8 cellular contexts compared by ENCODE assay signal in the genomic region with DNA sequence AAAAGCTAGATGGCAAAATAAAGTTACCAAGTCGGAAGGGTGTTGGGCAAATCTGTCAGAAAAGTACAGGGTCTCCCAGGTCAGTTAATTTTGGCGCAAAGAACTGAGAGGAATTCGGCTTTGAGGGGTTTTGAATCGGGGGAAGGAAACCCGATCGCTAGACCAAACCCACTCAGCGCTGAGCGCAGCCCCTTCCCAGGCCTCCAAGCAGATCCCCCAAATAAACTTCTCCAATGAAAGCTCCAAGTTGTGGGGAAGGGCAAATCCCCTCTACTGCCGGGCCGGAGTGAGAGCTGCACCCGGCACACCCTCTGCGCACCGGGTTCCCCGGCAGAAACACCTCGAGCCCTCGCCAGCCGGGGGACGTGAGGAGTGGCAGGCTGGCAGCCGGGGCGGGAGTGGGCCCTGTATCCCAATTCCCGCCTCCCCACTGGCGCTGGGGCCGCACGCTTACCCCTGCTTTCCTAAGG. TPM values are rescaled to one million over a fixed set of nuclear protein-coding genes. Genes with fewer than 3 reads are reported as not detected.
DNase-seq lines count a peak whose midpoint lies in the region; ATAC-seq and TF ChIP-seq lines count a peak whose summit lies in the region.

No MANE protein-coding gene starts in this region.

- peak overlapping the region; percentile 87 for H3K4me3 Mint-ChIP-seq in T-helper 2 cell treated with Interferon-gamma antibody and Interleukin-4, amounts not matched to agents 5 μg/mL and 100 μg/mL, for 36 hours
- peak overlapping the region; percentile 91 for H3K4me3 Mint-ChIP-seq in neural progenitor cell

- H3K27ac ChIP-seq in esophagus (ENCODE audit: low read depth in 2 of 2, low read length in 1 of 2) (peak overlapping the region in 1 of 2 donors; percentile 74), neural progenitor cell (peak overlapping the region; percentile 93)

- DNase-seq in AG08396 (ENCODE audit: low spot score) (peak; percentile 43), neural progenitor cell (ENCODE audit: low spot score) (peak; percentile 70), SIG-M5 treated with dmso at 0.1 percent for 504 hours (lab: John Stamatoyannopoulos, UW; ENCODE audit: unreplicated experiment) (no peak), HT-29 (ENCODE audit: low spot score) (no peak)
- DNase-seq in T-helper 2 cell treated with Interferon-gamma antibody and Interleukin-4, amounts not matched to agents 5 μg/mL and 100 μg/mL, for 36 hours (ENCODE audit: low spot score) = no peak

- H3K9ac ChIP-seq in neural progenitor cell = peak overlapping the region; percentile 72

- H3K9me3 ChIP-seq in esophagus (ENCODE audit: control insufficient read depth in 2 of 2, insufficient read depth in 1 of 2, low read depth in 1 of 2, low read length in 1 of 2) = no peaks in the 10 kb centered on the region
- H3K9me3 ChIP-seq in neural progenitor cell (ENCODE audit: low read depth) = no peaks in the 10 kb centered on the region

- H3K4me2 ChIP-seq in neural progenitor cell = peak overlapping the region; percentile 92

- H3K36me3 Mint-ChIP-seq in T-helper 2 cell treated with Interferon-gamma antibody and Interleukin-4, amounts not matched to agents 5 μg/mL and 100 μg/mL, for 36 hours (ENCODE audit: low read depth) = peaks cover 35% of the 10 kb centered on the region
- peaks cover 25% of the 10 kb centered on the region for H3K36me3 Mint-ChIP-seq in neural progenitor cell

- H3K27me3 ChIP-seq in esophagus (ENCODE audit: control insufficient read depth in 1 of 2, insufficient read depth in 2 of 2, low read length in 2 of 2) = no peaks in the 10 kb centered on the region
- no peaks in the 10 kb centered on the region for H3K27me3 ChIP-seq in neural progenitor cell

- H3K27ac Mint-ChIP-seq in T-helper 2 cell treated with Interferon-gamma antibody and Interleukin-4, amounts not matched to agents 5 μg/mL and 100 μg/mL, for 36 hours = peak overlapping the region; percentile 69
- peak overlapping the region; percentile 58 for H3K27ac Mint-ChIP-seq in neural progenitor cell

- H3K9me3 Mint-ChIP-seq in T-helper 2 cell treated with Interferon-gamma antibody and Interleukin-4, amounts not matched to agents 5 μg/mL and 100 μg/mL, for 36 hours = no peaks in the 10 kb centered on the region
- H3K9me3 Mint-ChIP-seq in neural progenitor cell = no peaks in the 10 kb centered on the region

- peaks cover 51% of the 10 kb centered on the region for H3K79me2 ChIP-seq in neural progenitor cell (ENCODE audit: low read depth)

- peak; percentile 2 for ATAC-seq in GM19351 (IDR thresholded peaks at IDR 0.05; ENCODE audit: unreplicated experiment)
- ATAC-seq in HG03442 (IDR thresholded peaks at IDR 0.05; ENCODE audit: unreplicated experiment) = peak; percentile 2

- no peaks in the 10 kb centered on the region for H4K20me1 ChIP-seq in neural progenitor cell (ENCODE audit: low read depth)

- H3K36me3 ChIP-seq in esophagus (ENCODE audit: control insufficient read depth in 2 of 2, insufficient read depth in 2 of 2, low read length in 1 of 2) (no peaks in the 10 kb centered on the region), neural progenitor cell (no peaks in the 10 kb centered on the region)

- H3K27me3 Mint-ChIP-seq in T-helper 2 cell treated with Interferon-gamma antibody and Interleukin-4, amounts not matched to agents 5 μg/mL and 100 μg/mL, for 36 hours (ENCODE audit: low read depth) = peaks cover 14% of the 10 kb centered on the region
- no peaks in the 10 kb centered on the region for H3K27me3 Mint-ChIP-seq in neural progenitor cell (ENCODE audit: insufficient read depth, low read depth)

- peaks cover 0 to 3% of the 10 kb centered on the region in 2 donors for H3K4me1 ChIP-seq in esophagus (ENCODE audit: control insufficient read depth in 2 of 2, insufficient read depth in 2 of 2, low read length in 1 of 2)
- peaks cover 25% of the 10 kb centered on the region for H3K4me1 ChIP-seq in neural progenitor cell

- peak overlapping the region; percentile 92 for H2AFZ ChIP-seq in neural progenitor cell (replicated peaks)

- peaks cover 44% of the 10 kb centered on the region for H3K4me1 Mint-ChIP-seq in T-helper 2 cell treated with Interferon-gamma antibody and Interleukin-4, amounts not matched to agents 5 μg/mL and 100 μg/mL, for 36 hours (ENCODE audit: low read depth)
- peaks cover 30% of the 10 kb centered on the region for H3K4me1 Mint-ChIP-seq in neural progenitor cell

- no peak for TF ChIP-seq CTCF in neural progenitor cell (IDR thresholded peaks at IDR 0.05)

- H3F3A ChIP-seq in neural progenitor cell (ENCODE audit: low read depth) = peaks cover 23% of the 10 kb centered on the region

- peak overlapping the region; percentile 65 to 67 for H3K4me3 ChIP-seq in esophagus (ENCODE audit: low read depth in 1 of 2, low read length in 2 of 2)
- peak overlapping the region; percentile 90 for H3K4me3 ChIP-seq in neural progenitor cell

- WGBS in esophagus, 2 donors = 1 to 2% methylated on average over 24 of the region's 24 CpGs

RNA-seq across cellular contexts. Expression of a gene that starts 0.4 kb away (rescaled TPM):
- 1 to 10 TPM; 1.1 to 1.5 TPM for polyA plus RNA-seq in esophagus
- total RNA-seq in neural progenitor cell (ENCODE audit: low replicate concordance) = 31.9 and 40.5 TPM in 2 replicates
- 7.8 and 10.5 TPM in 2 replicates for total RNA-seq in HT-29 (2014; rRNA removed; shearing (Covaris generic))

Comparison
In these comparisons a context has a peak if more than half of its experiments do, and no peak if none do; other contexts are left out.
1. DNase-seq: peak in AG08396 (single experiment) and neural progenitor cell (single experiment); none in T-helper 2 cell treated with Interferon-gamma antibody and Interleukin-4, amounts not matched to agents 5 μg/mL and 100 μg/mL, for 36 hours (single experiment), SIG-M5 treated with dmso at 0.1 percent for 504 hours (single experiment) and HT-29 (single experiment).